In the genomic region with DNA sequence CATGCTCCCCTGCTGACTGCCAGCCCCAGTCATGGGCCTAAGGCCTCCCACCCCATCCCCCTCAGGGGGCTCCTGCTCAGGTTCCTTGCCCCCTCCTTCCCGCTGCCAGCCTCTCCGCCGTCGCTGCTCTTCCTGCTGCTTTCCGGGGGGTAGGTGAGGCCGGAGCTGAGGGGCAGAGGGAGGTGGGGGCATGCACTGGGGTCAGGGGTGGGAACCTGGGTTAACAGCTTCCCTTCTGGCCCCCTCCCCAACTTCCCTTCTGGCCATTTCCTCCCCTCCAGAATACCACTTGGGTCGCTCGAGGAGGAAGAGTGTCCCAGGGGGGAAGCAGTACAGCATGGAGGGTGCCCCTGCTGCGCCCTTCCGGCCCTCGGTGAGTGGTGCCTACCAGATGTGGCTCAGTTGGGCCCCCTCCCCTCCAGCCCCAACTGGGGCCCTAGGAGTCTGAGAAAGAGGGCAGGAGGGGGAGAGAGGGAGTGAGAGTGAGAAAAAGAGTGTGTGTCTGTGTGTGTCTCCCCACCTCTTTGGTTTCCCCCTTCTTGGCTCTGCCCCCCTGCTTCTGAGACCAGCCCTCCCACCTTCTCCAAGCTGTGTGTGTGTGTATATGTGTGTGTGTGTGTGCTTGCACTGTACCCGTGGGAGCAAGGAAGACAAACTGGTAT, we compare ENCODE assay signal across 12 cellular contexts. TPM values are rescaled to one million over a fixed set of nuclear protein-coding genes. Genes with fewer than 3 reads are reported as not detected.
DNase-seq lines count a peak whose midpoint lies in the region; ATAC-seq, FAIRE-seq and TF ChIP-seq lines count a peak whose summit lies in the region.
"Had no signal": no experiment of that assay in that cellular context is flagged by ENCODE, and none has a peak within 500 bp of the region (broad histone marks: within the 10 kb centered on the region; RNA-seq: fewer than 3 reads in every experiment).

No MANE protein-coding gene starts in this region.

- H3K27ac Mint-ChIP-seq in activated CD8-positive, alpha-beta T cell treated with anti-CD3 and anti-CD28 coated beads, Interleukin-2, amount 10 ng/mL, durations not matched to agents 7 days and 5 days, result peak overlapping the region; percentile 86
- H3K27ac Mint-ChIP-seq in memory B cell, result peak overlapping the region; percentile 84

- H3K36me3 Mint-ChIP-seq in activated CD8-positive, alpha-beta T cell treated with anti-CD3 and anti-CD28 coated beads, Interleukin-2, amount 10 ng/mL, durations not matched to agents 7 days and 5 days (ENCODE audit: low read depth), result peaks cover 20% of the 10 kb centered on the region
- H3K36me3 Mint-ChIP-seq in memory B cell, result peaks cover 16% of the 10 kb centered on the region

- peak overlapping the region; percentile 84 for H3K4me3 Mint-ChIP-seq in activated CD8-positive, alpha-beta T cell treated with anti-CD3 and anti-CD28 coated beads, Interleukin-2, amount 10 ng/mL, durations not matched to agents 7 days and 5 days
- H3K4me3 Mint-ChIP-seq in memory B cell, result peak overlapping the region; percentile 88

- ATAC-seq in activated CD8-positive, alpha-beta T cell treated with anti-CD3 and anti-CD28 coated beads, Interleukin-2, amount 10 ng/mL, durations not matched to agents 7 days and 5 days, result no peak
- ATAC-seq in memory B cell (ENCODE audit: low read depth), result peak; percentile 21
- ATAC-seq in GM21423 (IDR thresholded peaks at IDR 0.05; ENCODE audit: unreplicated experiment), result no peak

- H3K27me3 ChIP-seq in A673 (replicated peaks; ENCODE audit: insufficient read depth, low read depth, low read length, poor library complexity) (no peaks in the 10 kb centered on the region), HAP-1 (ENCODE audit: low read depth) (no peaks in the 10 kb centered on the region)
- H3K27me3 ChIP-seq: heart left ventricle, ovary had no signal

- H3K9me3 Mint-ChIP-seq in activated CD8-positive, alpha-beta T cell treated with anti-CD3 and anti-CD28 coated beads, Interleukin-2, amount 10 ng/mL, durations not matched to agents 7 days and 5 days (ENCODE audit: insufficient read depth), result no peaks in the 10 kb centered on the region
- no peaks in the 10 kb centered on the region for H3K9me3 Mint-ChIP-seq in memory B cell

- in situ Hi-C loops in HAP-1 (cut with MboI; ENCODE audit: low sequenced_read_pairs), result no loop called here

- H3K27me3 Mint-ChIP-seq in activated CD8-positive, alpha-beta T cell treated with anti-CD3 and anti-CD28 coated beads, Interleukin-2, amount 10 ng/mL, durations not matched to agents 7 days and 5 days (ENCODE audit: low read depth), result no peaks in the 10 kb centered on the region
- H3K27me3 Mint-ChIP-seq in memory B cell, result no peaks in the 10 kb centered on the region

- no TSS peak for BruUV-seq in A673 (replicated peaks; lab: Mats Ljungman, UMichigan)

- CTCF ChIA-PET in A673 (lab: Charles Lee), result interaction anchor here (0.9 kb wide), 1 partner anchor 22 kb away, joined by 3 read pairs; a partner anchor contains a TSS
- CTCF ChIA-PET in activated CD8-positive, alpha-beta T cell treated with anti-CD3 and anti-CD28 coated beads, Interleukin-2, amount 10 ng/mL, durations not matched to agents 7 days and 5 days (lab: Charles Lee), result interaction anchor here (1.0 to 2.9 kb wide), 3 partner anchors 18 to 41 kb away, joined by 3 to 9 read pairs (median 8); a partner anchor contains a TSS

- no peak for TF ChIP-seq CTCF in A673 (conservative IDR thresholded peaks at IDR 0.05; ENCODE audit: low read depth, low read length)
- TF ChIP-seq CTCF in GM10266 (IDR thresholded peaks at IDR 0.05; ENCODE audit: control insufficient read depth, insufficient read depth, low read depth, missing control alignments), result no peak

- H3K4me1 ChIP-seq in A673 (ENCODE audit: insufficient read depth, low read length, poor library complexity, severe bottlenecking), result peaks cover 58% of the 10 kb centered on the region
- peaks cover 18% of the 10 kb centered on the region for H3K4me1 ChIP-seq in HAP-1

- H3K9me3 ChIP-seq in A673 (ENCODE audit: low read depth, low read length, poor library complexity, severe bottlenecking) (no peaks in the 10 kb centered on the region), HAP-1 (no peaks in the 10 kb centered on the region)
- H3K9me3 ChIP-seq: heart left ventricle, ovary had no signal

- H3K27ac ChIP-seq in A673 (ENCODE audit: low read depth, low read length, poor library complexity, severe bottlenecking), result peak overlapping the region; percentile 75

- peaks cover 60% of the 10 kb centered on the region for H3K4me1 Mint-ChIP-seq in activated CD8-positive, alpha-beta T cell treated with anti-CD3 and anti-CD28 coated beads, Interleukin-2, amount 10 ng/mL, durations not matched to agents 7 days and 5 days (ENCODE audit: low read depth)
- H3K4me1 Mint-ChIP-seq in memory B cell, result peaks cover 60% of the 10 kb centered on the region

- no peak for FAIRE-seq in frontal cortex (lab: Jason Lieb, UNC)

- H3K36me3 ChIP-seq in A673 (ENCODE audit: insufficient read depth, low read length, poor library complexity, severe bottlenecking), result peaks cover 23% of the 10 kb centered on the region
- no peaks in the 10 kb centered on the region; the same call in 1 of the 2 replicates for H3K36me3 ChIP-seq in HAP-1 (replicated peaks)
- H3K36me3 ChIP-seq: ovary had no signal

- DNase-seq in A673 (ENCODE audit: low spot score) (peak; percentile 67), GM10266 (ENCODE audit: extremely low spot score) (peak; percentile 55), memory B cell (ENCODE audit: low spot score in 2 of 2) (no peak), frontal cortex (ENCODE audit: low spot score in 2 of 2) (no peak), HAP-1 (ENCODE audit: low spot score in 2 of 2) (no peak), NCI-H526 (lab: John Stamatoyannopoulos, UW) (no peak)
- no peak for DNase-seq in activated CD8-positive, alpha-beta T cell treated with anti-CD3 and anti-CD28 coated beads, Interleukin-2, amount 10 ng/mL, durations not matched to agents 7 days and 5 days
- DNase-seq: activated CD4-positive, alpha-beta T cell treated with anti-CD3 and anti-CD28 coated beads for 1 hour; DMS153 had no signal

- H3K4me3 ChIP-seq in A673 (ENCODE audit: low read depth, low read length, poor library complexity, severe bottlenecking) (peak overlapping the region; percentile 31), HAP-1 (no peak overlapping the region)
- H3K4me3 ChIP-seq: ovary had no signal

- intact Hi-C loops in A673 (cut with micrococcal nuclease; ENCODE audit: unreplicated experiment), result no loop called here

- POLR2A ChIA-PET in A673 (lab: Charles Lee; ENCODE audit: low non-redundant PET), result no interaction called here
- POLR2A ChIA-PET in activated CD8-positive, alpha-beta T cell treated with anti-CD3 and anti-CD28 coated beads, Interleukin-2, amount 10 ng/mL, durations not matched to agents 7 days and 5 days (lab: Charles Lee), result interaction anchor here (0.6 to 3.0 kb wide), 5 partner anchors 13 to 580 kb away, joined by 3 to 23 read pairs (median 10); a partner anchor contains a TSS

RNA-seq across cellular contexts. Expression of a gene that starts 12.1 kb away (rescaled TPM):
- total RNA-seq in A673 (2021), result 77.6 and 78.5 TPM in 2 replicates
- total RNA-seq in activated CD8-positive, alpha-beta T cell treated with anti-CD3 and anti-CD28 coated beads, Interleukin-2, amount 10 ng/mL, durations not matched to agents 7 days and 5 days, result 10 to 100 TPM; 42.0 to 48.2 TPM
- 35.1 TPM for total RNA-seq in frontal cortex

RNA-seq across cellular contexts. Expression of a gene that starts 14.1 kb away (rescaled TPM):
- total RNA-seq in A673 (2021), result 221 and 223 TPM in 2 replicates
- 100 to 1,000 TPM; 179 to 187 TPM for total RNA-seq in activated CD8-positive, alpha-beta T cell treated with anti-CD3 and anti-CD28 coated beads, Interleukin-2, amount 10 ng/mL, durations not matched to agents 7 days and 5 days
- 84.8 TPM for total RNA-seq in frontal cortex

RNA-seq across cellular contexts. Expression of a gene that starts 21.2 kb away (rescaled TPM):
- total RNA-seq in A673 (2021) (53.5 and 56.1 TPM in 2 replicates), frontal cortex (16.3 TPM)
- total RNA-seq in activated CD8-positive, alpha-beta T cell treated with anti-CD3 and anti-CD28 coated beads, Interleukin-2, amount 10 ng/mL, durations not matched to agents 7 days and 5 days, result 10 to 100 TPM; 35.9 to 36.5 TPM

RNA-seq across cellular contexts. Expression of a gene that starts 22.4 kb away (rescaled TPM):
- total RNA-seq in A673 (2021) (14.6 and 16.9 TPM in 2 replicates), frontal cortex (9.0 TPM)
- total RNA-seq in activated CD8-positive, alpha-beta T cell treated with anti-CD3 and anti-CD28 coated beads, Interleukin-2, amount 10 ng/mL, durations not matched to agents 7 days and 5 days, result 1 to 10 TPM; 7.3 to 9.0 TPM

RNA-seq across cellular contexts. Expression of a gene that starts 40.4 kb away (rescaled TPM):
- total RNA-seq in A673 (2021) (123 and 133 TPM in 2 replicates), frontal cortex (4.1 TPM)
- total RNA-seq in activated CD8-positive, alpha-beta T cell treated with anti-CD3 and anti-CD28 coated beads, Interleukin-2, amount 10 ng/mL, durations not matched to agents 7 days and 5 days, result 100 to 1,000 TPM; 175 to 180 TPM

Comparison
In these comparisons a context has a peak if more than half of its experiments do, and no peak if none do; other contexts are left out.
1. DNase-seq: peak in A673 (single experiment) and GM10266 (single experiment); none in activated CD8-positive, alpha-beta T cell treated with anti-CD3 and anti-CD28 coated beads, Interleukin-2, amount 10 ng/mL, durations not matched to agents 7 days and 5 days (single experiment), memory B cell (0 of 2), frontal cortex (0 of 2), HAP-1 (0 of 2) and NCI-H526 (0 of 2).